8 cellular contexts compared by ENCODE assay signal in the genomic region with DNA sequence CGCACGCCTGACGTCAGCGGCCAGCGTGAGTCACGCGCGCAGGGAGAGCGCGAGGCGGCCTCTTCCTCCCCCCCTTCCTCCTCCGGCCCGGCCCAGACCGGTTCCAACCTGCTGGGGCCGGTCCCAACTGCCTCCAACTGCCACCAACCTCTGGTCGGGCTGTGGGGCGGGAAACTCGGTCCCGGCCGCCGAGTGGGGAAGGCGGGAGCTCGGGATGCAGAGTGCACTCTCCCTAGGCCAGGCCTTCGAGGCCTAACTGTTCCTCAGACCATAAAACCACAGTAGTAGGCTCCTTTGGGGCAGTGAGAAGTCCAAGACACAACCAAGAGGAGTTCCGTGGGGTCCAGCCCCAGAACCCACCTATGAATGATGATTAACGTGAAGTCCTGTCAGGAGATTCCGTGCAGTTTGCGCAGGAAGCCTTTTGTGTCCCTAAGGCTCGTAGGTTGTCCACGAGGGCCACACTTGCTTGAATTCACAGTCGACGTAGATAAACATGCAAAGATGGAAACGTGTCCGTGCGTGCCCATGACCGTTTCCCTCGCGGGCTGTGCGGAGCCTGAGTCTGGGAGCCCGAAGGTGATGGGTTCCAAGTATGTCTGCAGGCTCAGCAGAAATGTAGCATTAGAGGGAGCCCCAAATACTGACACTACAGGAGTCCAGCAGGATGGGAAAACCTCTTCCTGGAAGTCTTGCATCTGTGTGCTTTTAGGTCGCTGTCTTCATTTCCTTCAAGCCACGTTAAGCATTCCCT. TPM values are rescaled to one million over a fixed set of nuclear protein-coding genes. Genes with fewer than 3 reads are reported as not detected.
DNase-seq lines count a peak whose midpoint lies in the region; ATAC-seq and TF ChIP-seq lines count a peak whose summit lies in the region.

No MANE protein-coding gene starts in this region.

- no peaks in the 10 kb centered on the region for H3K9me2 ChIP-seq in DOHH2 (replicated peaks; ENCODE audit: control insufficient read depth, low read length)
- H3K9me2 ChIP-seq in Karpas-422 (replicated peaks; ENCODE audit: insufficient read depth, low read length), result no peaks in the 10 kb centered on the region

- TF ChIP-seq POLR2A in upper lobe of left lung (IDR thresholded peaks at IDR 0.05), result peak in 2 of 4 donors; percentile 1 to 80

- H3K79me1 ChIP-seq in trophoblast cell (ENCODE audit: low read length), result peaks cover 18% of the 10 kb centered on the region

- H3K9ac ChIP-seq in Karpas-422 (ENCODE audit: low read length), result peak overlapping the region; percentile 93
- peak overlapping the region; percentile 94 for H3K9ac ChIP-seq in trophoblast cell (ENCODE audit: low read length)

- H2BK5ac ChIP-seq in trophoblast cell (ENCODE audit: low read depth, low read length, poor library complexity), result peak overlapping the region; percentile 97

- H3K4me3 ChIP-seq in DOHH2 (ENCODE audit: low read length) (peak overlapping the region; percentile 95), Karpas-422 (ENCODE audit: low read length) (peak overlapping the region; percentile 85), RWPE2 (ENCODE audit: severe bottlenecking) (peak overlapping the region; percentile 83), trophoblast cell (ENCODE audit: low read depth, low read length) (peak overlapping the region; percentile 85), upper lobe of left lung (peak overlapping the region; percentile 53 to 74 (median 66))

- H3K27ac ChIP-seq in DOHH2 (ENCODE audit: low read depth, low read length) (peak overlapping the region; percentile 97), Karpas-422 (ENCODE audit: low read length) (peak overlapping the region; percentile 95), RWPE2 (ENCODE audit: poor library complexity, severe bottlenecking) (peak overlapping the region; percentile 97), trophoblast cell (ENCODE audit: low read depth, low read length) (peak overlapping the region; percentile 100), upper lobe of left lung (peak overlapping the region; percentile 99 to 100 (median 99))

- H2BK12ac ChIP-seq in trophoblast cell (ENCODE audit: low read length), result peak overlapping the region; percentile 3

- intact Hi-C loops in cardiac septum (cut with DNase I), result loop anchor here (2.0 to 5.0 kb wide), 2 partner anchors 42 to 70 kb away; partner anchors contain the start of gene WBP2

- peak overlapping the region; percentile 91 for H4K12ac ChIP-seq in trophoblast cell (ENCODE audit: low read depth, low read length)

- H3K79me2 ChIP-seq in DOHH2 (ENCODE audit: control insufficient read depth, low read length) (peaks cover 63% of the 10 kb centered on the region), Karpas-422 (ENCODE audit: low read length) (peaks cover 51% of the 10 kb centered on the region), trophoblast cell (ENCODE audit: control insufficient read depth, insufficient read depth, low read length, poor library complexity) (peaks cover 17% of the 10 kb centered on the region)

- H3K9me3 Mint-ChIP-seq in activated naive CD8-positive, alpha-beta T cell treated with anti-CD3 and anti-CD28 coated beads for 36 hours, result peaks cover 1% of the 10 kb centered on the region

- peak overlapping the region; percentile 88 for H3K4me3 Mint-ChIP-seq in activated naive CD8-positive, alpha-beta T cell treated with anti-CD3 and anti-CD28 coated beads for 36 hours

- peak overlapping the region; percentile 99 for H3K27ac Mint-ChIP-seq in activated naive CD8-positive, alpha-beta T cell treated with anti-CD3 and anti-CD28 coated beads for 36 hours

- peak; percentile 73 to 99 (median 94) for TF ChIP-seq EP300 in upper lobe of left lung (IDR thresholded peaks at IDR 0.05)

- peak overlapping the region; percentile 93 for H2BK120ac ChIP-seq in trophoblast cell (ENCODE audit: insufficient read depth, low read length, poor library complexity)

- H3K36me3 Mint-ChIP-seq in activated naive CD8-positive, alpha-beta T cell treated with anti-CD3 and anti-CD28 coated beads for 36 hours, result peaks cover 3% of the 10 kb centered on the region

- H2AFZ ChIP-seq in Karpas-422 (ENCODE audit: low read length) (peak overlapping the region; percentile 60; the same call in 1 of the 2 replicates), trophoblast cell (ENCODE audit: insufficient read depth, low read length, poor library complexity) (peak overlapping the region; percentile 78)

- peaks cover 37% of the 10 kb centered on the region for H3K4me1 Mint-ChIP-seq in activated naive CD8-positive, alpha-beta T cell treated with anti-CD3 and anti-CD28 coated beads for 36 hours

- H3K23ac ChIP-seq in trophoblast cell (ENCODE audit: low read length), result peak overlapping the region; percentile 3

- peaks cover 21% of the 10 kb centered on the region for H3F3A ChIP-seq in DOHH2 (ENCODE audit: control insufficient read depth, insufficient read depth)

- H3K4me2 ChIP-seq in DOHH2 (ENCODE audit: low read length), result peak overlapping the region; percentile 95
- peak overlapping the region; percentile 89 for H3K4me2 ChIP-seq in Karpas-422 (ENCODE audit: low read depth, low read length, poor library complexity, severe bottlenecking)
- peak overlapping the region; percentile 63 for H3K4me2 ChIP-seq in trophoblast cell (ENCODE audit: low read length)

- peak overlapping the region; percentile 41 for H3K4ac ChIP-seq in trophoblast cell (ENCODE audit: low read depth, low read length)

- peak overlapping the region; percentile 79 for H3K14ac ChIP-seq in trophoblast cell (ENCODE audit: low read length)

- H3K27me3 ChIP-seq in DOHH2 (ENCODE audit: control insufficient read depth, low read length), result no peaks in the 10 kb centered on the region
- no peaks in the 10 kb centered on the region for H3K27me3 ChIP-seq in Karpas-422 (ENCODE audit: low read length)
- no peaks in the 10 kb centered on the region for H3K27me3 ChIP-seq in RWPE2 (ENCODE audit: insufficient read depth, poor library complexity, severe bottlenecking)
- H3K27me3 ChIP-seq in trophoblast cell (ENCODE audit: insufficient read depth, low read length), result no peaks in the 10 kb centered on the region
- H3K27me3 ChIP-seq in upper lobe of left lung, result no peaks in the 10 kb centered on the region

- no peak for TF ChIP-seq CTCF in DOHH2 (IDR thresholded peaks at IDR 0.05; ENCODE audit: low read depth, low read length, poor library complexity, severe bottlenecking)
- no peak for TF ChIP-seq CTCF in RWPE2 (IDR thresholded peaks at IDR 0.05; ENCODE audit: poor library complexity, severe bottlenecking)
- peak in 1 of 6 experiments; percentile 3 for TF ChIP-seq CTCF in upper lobe of left lung (IDR thresholded peaks at IDR 0.05)

- H4K8ac ChIP-seq in trophoblast cell (ENCODE audit: low read depth, low read length), result peak overlapping the region; percentile 90

- H3K9me3 ChIP-seq in DOHH2 (ENCODE audit: control insufficient read depth, insufficient read depth, low read length) (no peaks in the 10 kb centered on the region), Karpas-422 (ENCODE audit: low read length) (no peaks in the 10 kb centered on the region), RWPE2 (ENCODE audit: severe bottlenecking) (no peaks in the 10 kb centered on the region), trophoblast cell (ENCODE audit: insufficient read depth, low read depth, low read length) (no peaks in the 10 kb centered on the region), upper lobe of left lung (no peaks in the 10 kb centered on the region)

- H4K20me1 ChIP-seq in DOHH2 (ENCODE audit: control insufficient read depth, insufficient read depth, low read depth, low read length), result no peaks in the 10 kb centered on the region
- H4K20me1 ChIP-seq in Karpas-422 (ENCODE audit: insufficient read depth, low read depth, low read length), result no peaks in the 10 kb centered on the region

- peak overlapping the region; percentile 95 for H4K91ac ChIP-seq in trophoblast cell (ENCODE audit: low read depth, low read length)

- peak; percentile 50 for ATAC-seq in GM21717 (IDR thresholded peaks at IDR 0.05; ENCODE audit: unreplicated experiment)
- peak; percentile 69 for ATAC-seq in RWPE2 (ENCODE audit: low read depth)
- ATAC-seq in upper lobe of left lung (ENCODE audit: low FRiP score in 2 of 2), result peak; percentile 94

- peaks cover 24% of the 10 kb centered on the region for H3K36me3 ChIP-seq in DOHH2 (ENCODE audit: control insufficient read depth, low read length)
- peaks cover 4% of the 10 kb centered on the region; the same call in 1 of the 2 replicates for H3K36me3 ChIP-seq in Karpas-422 (ENCODE audit: insufficient read depth, low read length)
- H3K36me3 ChIP-seq in RWPE2 (ENCODE audit: low read depth), result no peaks in the 10 kb centered on the region
- H3K36me3 ChIP-seq in trophoblast cell (ENCODE audit: control insufficient read depth in 1 of 2, insufficient read depth in 2 of 2, low read length in 2 of 2), result no peaks in the 10 kb centered on the region
- no peaks in the 10 kb centered on the region for H3K36me3 ChIP-seq in upper lobe of left lung

- H3K27me3 Mint-ChIP-seq in activated naive CD8-positive, alpha-beta T cell treated with anti-CD3 and anti-CD28 coated beads for 36 hours, result no peaks in the 10 kb centered on the region

- WGBS in trophoblast cell (ENCODE audit: extremely low coverage, insufficient coverage, insufficient read length), result no CpG with 5 or more reads among the region's 42 CpGs
- 14 to 32% methylated on average over 16 to 31 of the region's 42 CpGs for WGBS in upper lobe of left lung, 2 donors

- H3K18ac ChIP-seq in trophoblast cell (ENCODE audit: low read length), result peak overlapping the region; percentile 93

- peak; percentile 95 for DNase-seq in Karpas-422
- DNase-seq in RWPE2 (ENCODE audit: low spot score), result peak; percentile 85
- DNase-seq in activated naive CD8-positive, alpha-beta T cell treated with anti-CD3 and anti-CD28 coated beads for 36 hours, result peak; percentile 90
- DNase-seq in cardiac septum (ENCODE audit: low spot score), result peak; percentile 96
- DNase-seq in trophoblast cell, result peak in 1 of 2 donors; percentile 89
- peak; percentile 71 to 85 for DNase-seq in upper lobe of left lung

- peak overlapping the region; percentile 33 for H2AK5ac ChIP-seq in trophoblast cell (ENCODE audit: low read length)

- H3K4me1 ChIP-seq in DOHH2 (ENCODE audit: control insufficient read depth, low read length), result peaks cover 59% of the 10 kb centered on the region
- H3K4me1 ChIP-seq in Karpas-422 (ENCODE audit: low read length), result peaks cover 54% of the 10 kb centered on the region
- H3K4me1 ChIP-seq in RWPE2 (ENCODE audit: insufficient read depth, poor library complexity, severe bottlenecking), result peaks cover 36% of the 10 kb centered on the region
- peaks cover 3 to 18% of the 10 kb centered on the region in 2 experiments for H3K4me1 ChIP-seq in trophoblast cell (ENCODE audit: control insufficient read depth in 1 of 2, insufficient read depth in 2 of 2, low read length in 2 of 2)
- peaks cover 36 to 59% (median 37%) of the 10 kb centered on the region in 4 donors for H3K4me1 ChIP-seq in upper lobe of left lung

RNA-seq across cellular contexts. Expression of gene UNK, which starts 0.6 kb away (rescaled TPM):
- total RNA-seq in Karpas-422 (2014; rRNA removed; shearing (Covaris generic); ENCODE audit: low replicate concordance), result 22.9 and 49.0 TPM in 2 replicates
- total RNA-seq in activated naive CD8-positive, alpha-beta T cell treated with anti-CD3 and anti-CD28 coated beads for 36 hours, result 10 to 100 TPM; 26.9 to 27.4 TPM
- total RNA-seq in cardiac septum (16.8 TPM), upper lobe of left lung (10 to 100 TPM; 22.4 to 97.4 (median 31.4) TPM)
- 20.5 and 22.3 TPM in 2 replicates for polyA plus RNA-seq in trophoblast cell (2013)

RNA-seq across cellular contexts. Expression of gene GALK1, which starts 20.2 kb away (rescaled TPM):
- total RNA-seq in Karpas-422 (2014; rRNA removed; shearing (Covaris generic); ENCODE audit: low replicate concordance), result 23.9 and 28.3 TPM in 2 replicates
- 10 to 100 TPM; 33.2 to 33.6 TPM for total RNA-seq in activated naive CD8-positive, alpha-beta T cell treated with anti-CD3 and anti-CD28 coated beads for 36 hours
- 11.5 TPM for total RNA-seq in cardiac septum
- polyA plus RNA-seq in trophoblast cell (2013), result 14.2 TPM in 2 replicates
- 10 to 100 TPM; 18.9 to 65.7 (median 40.6) TPM for total RNA-seq in upper lobe of left lung

RNA-seq across cellular contexts. Expression of gene UNC13D, which starts 59.0 kb away (rescaled TPM):
- 30.9 and 52.5 TPM in 2 replicates for total RNA-seq in Karpas-422 (2014; rRNA removed; shearing (Covaris generic); ENCODE audit: low replicate concordance)
- total RNA-seq in activated naive CD8-positive, alpha-beta T cell treated with anti-CD3 and anti-CD28 coated beads for 36 hours, result 100 to 1,000 TPM; 145 to 156 TPM
- total RNA-seq in cardiac septum, result 7.9 TPM
- 4.4 and 4.9 TPM in 2 replicates for polyA plus RNA-seq in trophoblast cell (2013)
- 100 to 1,000 TPM in 4 of 6 donors, 10 to 100 TPM in 2; 38.0 to 243 (median 123) TPM for total RNA-seq in upper lobe of left lung
